Comparison of ENCODE assay signal across 1 cellular context in the genomic region with DNA sequence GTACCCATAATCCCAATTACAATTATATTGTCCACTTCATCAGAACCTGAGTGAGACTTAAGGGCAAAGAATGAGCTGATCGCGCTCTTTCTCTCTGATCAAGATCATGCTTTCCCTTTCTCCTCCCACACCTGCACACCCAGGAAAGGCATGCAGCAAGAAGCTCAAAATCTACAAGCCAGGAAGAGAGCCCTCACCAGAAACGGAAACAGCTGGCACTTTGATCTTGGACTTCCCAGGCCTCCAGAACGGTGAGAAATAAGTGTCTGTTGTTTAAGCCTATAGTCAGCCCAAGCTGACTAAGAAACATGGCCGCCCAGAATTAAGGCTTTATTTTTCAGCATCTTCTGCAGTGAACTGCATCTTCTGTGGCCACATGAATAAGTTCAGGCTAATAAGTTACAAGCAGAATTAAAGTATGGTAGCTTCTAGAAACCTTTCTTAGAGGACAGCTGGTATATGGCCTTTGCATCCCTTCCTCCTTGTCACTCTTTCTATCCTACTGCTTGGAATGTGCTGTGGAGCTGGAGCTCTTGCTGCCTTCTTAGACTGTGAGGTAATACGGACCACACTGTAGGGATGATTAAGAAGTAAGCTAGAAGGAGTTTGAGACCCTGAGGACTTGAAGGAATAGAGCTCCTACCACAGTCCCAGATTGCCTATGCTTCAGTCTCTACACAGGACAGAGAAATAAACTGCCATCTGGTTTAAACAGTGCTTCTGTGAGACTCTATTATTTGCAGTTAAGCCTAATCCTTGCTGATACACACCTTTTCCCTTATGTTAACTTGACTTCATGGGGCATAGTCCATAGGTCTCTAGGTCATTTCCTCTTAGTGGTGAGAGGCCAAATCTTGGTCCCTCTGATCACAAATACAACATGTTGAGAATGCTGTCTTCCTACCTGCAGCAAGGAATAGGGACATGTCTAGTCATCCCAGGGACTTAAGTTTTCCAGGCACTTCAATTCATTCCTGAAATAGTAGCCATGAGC.
TF ChIP-seq lines count a peak whose summit lies in the region.

No MANE protein-coding gene starts in this region.

TF ChIP-seq in HepG2, 621 proteins besides CTCF, POLR2A, EP300 and RAD21:
- TF ChIP-seq ZNF615 (CRISPR knock-in tag; IDR thresholded peaks at IDR 0.05; ENCODE audit: borderline replicate concordance), result no peak
- TF ChIP-seq SRSF4 (IDR thresholded peaks at IDR 0.05; ENCODE audit: low read depth, low read length, poor library complexity, severe bottlenecking), result no peak
- TF ChIP-seq HNF4A (CRISPR knock-in tag; IDR thresholded peaks at IDR 0.05), result peak; percentile 24; the same call in 1 of the 2 replicates
- TF ChIP-seq ZNF724P (CRISPR knock-in tag; IDR thresholded peaks at IDR 0.05; ENCODE audit: borderline replicate concordance), result no peak
- TF ChIP-seq ETV5 (CRISPR knock-in tag; IDR thresholded peaks at IDR 0.05; ENCODE audit: borderline replicate concordance), result no peak
- no peak for TF ChIP-seq NONO (IDR thresholded peaks at IDR 0.05)
- no peak for TF ChIP-seq NONO (CRISPR knock-in tag; conservative IDR thresholded peaks at IDR 0.05)
- TF ChIP-seq ZNF253 (CRISPR knock-in tag; IDR thresholded peaks at IDR 0.05; ENCODE audit: borderline replicate concordance), result no peak
- no peak for TF ChIP-seq KLF16 (CRISPR knock-in tag; IDR thresholded peaks at IDR 0.05)
- TF ChIP-seq GABPA (IDR thresholded peaks at IDR 0.05; ENCODE audit: low read depth, low read length), result no peak
- TF ChIP-seq GABPA (CRISPR knock-in tag; IDR thresholded peaks at IDR 0.05; ENCODE audit: low read depth), result peak; percentile 27; the same call in 1 of the 2 replicates
- TF ChIP-seq, protein P1, sequence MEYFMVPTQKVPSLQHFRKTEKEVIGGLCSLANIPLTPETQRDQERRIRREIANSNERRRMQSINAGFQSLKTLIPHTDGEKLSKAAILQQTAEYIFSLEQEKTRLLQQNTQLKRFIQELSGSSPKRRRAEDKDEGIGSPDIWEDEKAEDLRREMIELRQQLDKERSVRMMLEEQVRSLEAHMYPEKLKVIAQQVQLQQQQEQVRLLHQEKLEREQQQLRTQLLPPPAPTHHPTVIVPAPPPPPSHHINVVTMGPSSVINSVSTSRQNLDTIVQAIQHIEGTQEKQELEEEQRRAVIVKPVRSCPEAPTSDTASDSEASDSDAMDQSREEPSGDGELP (IDR thresholded peaks at IDR 0.05; ENCODE audit: borderline replicate concordance, low read depth), result peak; percentile 27; the same call in 1 of the 2 replicates
- TF ChIP-seq KMT2B (CRISPR knock-in tag; IDR thresholded peaks at IDR 0.05), result no peak
- no peak for TF ChIP-seq GZF1 (CRISPR knock-in tag; IDR thresholded peaks at IDR 0.05)
- TF ChIP-seq KDM1A (CRISPR knock-in tag; IDR thresholded peaks at IDR 0.05), result no peak
- no peak for TF ChIP-seq ZNF12 (CRISPR knock-in tag; IDR thresholded peaks at IDR 0.05)
